In genomic region chr11:80668039-80668438, GRCh38 we compare ENCODE assay signal across 29 cellular contexts.
"Had no signal": no experiment of that assay in that cellular context is flagged by ENCODE, and none has a peak within 500 bp of the region (broad histone marks: within the 10 kb centered on the region; RNA-seq: fewer than 3 reads in every experiment).

No MANE protein-coding gene starts in this region.

- H3K27me3 Mint-ChIP-seq: activated CD4-positive, alpha-beta memory T cell treated with anti-CD3 and anti-CD28 coated beads for 36 hours; activated CD4-positive, alpha-beta T cell treated with anti-CD3 and anti-CD28 coated beads for 36 hours; activated CD4-positive, alpha-beta T cell treated with anti-CD3 and anti-CD28 coated beads, Interleukin-2, amount 10 ng/mL, durations not matched to agents 24 days and 14 days; activated naive CD4-positive, alpha-beta T cell treated with anti-CD3 and anti-CD28 coated beads, Interleukin-2, amount 10 ng/mL, durations not matched to agents 7 days and 5 days; activated naive CD8-positive, alpha-beta T cell treated with anti-CD3 and anti-CD28 coated beads, Interleukin-2, amount 10 ng/mL, durations not matched to agents 7 days and 5 days; activated T-cell treated with anti-CD3 and anti-CD28 coated beads, Interleukin-2, amount 50 U/mL, for 24 hours; effector memory CD8-positive, alpha-beta T cell; T-helper 17 cell had no signal

- H3K27me3 ChIP-seq: brain microvascular endothelial cell had no signal

- DNase-seq: activated CD4-positive, alpha-beta memory T cell treated with anti-CD3 and anti-CD28 coated beads for 36 hours; activated CD4-positive, alpha-beta T cell treated with anti-CD3 and anti-CD28 coated beads for 36 hours; activated CD4-positive, alpha-beta T cell treated with anti-CD3 and anti-CD28 coated beads, Interleukin-2, amount 10 ng/mL, durations not matched to agents 24 days and 14 days; activated CD4-positive, CD25-positive, alpha-beta regulatory T cell; activated CD4-positive, CD25-positive, alpha-beta regulatory T cell treated with anti-CD3 and anti-CD28 coated beads, Interleukin-2, amount 50 U/mL, for 72 hours; activated CD8-positive, alpha-beta memory T cell treated with anti-CD3 and anti-CD28 coated beads, Interleukin-2, amount 50 U/mL, for 48 hours; activated CD8-positive, alpha-beta T cell treated with anti-CD3 and anti-CD28 coated beads, Interleukin-2, amount 10 ng/mL, durations not matched to agents 7 days and 5 days; activated gamma-delta T cell; activated naive CD4-positive, alpha-beta T cell; activated naive CD4-positive, alpha-beta T cell treated with anti-CD3 and anti-CD28 coated beads, Interleukin-2, amount 10 ng/mL, durations not matched to agents 7 days and 5 days; activated naive CD8-positive, alpha-beta T cell treated with anti-CD3 and anti-CD28 coated beads, Interleukin-2, amount 10 ng/mL, durations not matched to agents 7 days and 5 days; activated T-cell treated with anti-CD3 and anti-CD28 coated beads for 4 hours; activated T-cell treated with anti-CD3 and anti-CD28 coated beads, Interleukin-2, amount 50 U/mL, for 24 hours; activated T-cell treated with anti-CD3 and anti-CD28 coated beads, Interleukin-2, amount 50 U/mL, for 72 hours; brain microvascular endothelial cell; caudate nucleus; cortex of kidney; dermis blood vessel endothelial cell; effector CD4-positive, alpha-beta T cell; effector memory CD8-positive, alpha-beta T cell; foreskin fibroblast; head of caudate nucleus; T-helper 1 cell; T-helper 17 cell; T1000; WERI-Rb-1 had no signal

- H3K27ac Mint-ChIP-seq: activated CD4-positive, alpha-beta memory T cell treated with anti-CD3 and anti-CD28 coated beads for 36 hours; activated CD4-positive, alpha-beta T cell treated with anti-CD3 and anti-CD28 coated beads for 36 hours; activated CD4-positive, alpha-beta T cell treated with anti-CD3 and anti-CD28 coated beads, Interleukin-2, amount 10 ng/mL, durations not matched to agents 24 days and 14 days; activated CD8-positive, alpha-beta T cell treated with anti-CD3 and anti-CD28 coated beads, Interleukin-2, amount 10 ng/mL, durations not matched to agents 7 days and 5 days; activated naive CD4-positive, alpha-beta T cell treated with anti-CD3 and anti-CD28 coated beads, Interleukin-2, amount 10 ng/mL, durations not matched to agents 7 days and 5 days; activated naive CD4-positive, alpha-beta T cell treated with anti-CD3 and anti-CD28 coated beads, Interleukin-2, amount 50 U/mL, for 72 hours; activated naive CD8-positive, alpha-beta T cell treated with anti-CD3 and anti-CD28 coated beads, Interleukin-2, amount 10 ng/mL, durations not matched to agents 7 days and 5 days; activated T-cell treated with anti-CD3 and anti-CD28 coated beads, Interleukin-2, amount 50 U/mL, for 24 hours; activated T-cell treated with anti-CD3 and anti-CD28 coated beads, Interleukin-2, amount 50 U/mL, for 72 hours; effector memory CD8-positive, alpha-beta T cell; T-helper 17 cell; T-helper 2 cell treated with Interferon-gamma antibody and Interleukin-4, amounts not matched to agents 5 μg/mL and 100 μg/mL, for 36 hours had no signal

- H3K4me3 Mint-ChIP-seq: activated CD4-positive, alpha-beta memory T cell treated with anti-CD3 and anti-CD28 coated beads for 36 hours; activated CD4-positive, alpha-beta T cell treated with anti-CD3 and anti-CD28 coated beads for 36 hours; activated CD4-positive, alpha-beta T cell treated with anti-CD3 and anti-CD28 coated beads, Interleukin-2, amount 10 ng/mL, durations not matched to agents 24 days and 14 days; activated CD8-positive, alpha-beta T cell treated with anti-CD3 and anti-CD28 coated beads, Interleukin-2, amount 10 ng/mL, durations not matched to agents 7 days and 5 days; activated naive CD4-positive, alpha-beta T cell treated with anti-CD3 and anti-CD28 coated beads, Interleukin-2, amount 10 ng/mL, durations not matched to agents 7 days and 5 days; activated naive CD8-positive, alpha-beta T cell treated with anti-CD3 and anti-CD28 coated beads, Interleukin-2, amount 10 ng/mL, durations not matched to agents 7 days and 5 days; activated T-cell treated with anti-CD3 and anti-CD28 coated beads, Interleukin-2, amount 50 U/mL, for 24 hours; activated T-cell treated with anti-CD3 and anti-CD28 coated beads, Interleukin-2, amount 50 U/mL, for 72 hours; effector memory CD8-positive, alpha-beta T cell; T-helper 17 cell; T-helper 2 cell treated with Interferon-gamma antibody and Interleukin-4, amounts not matched to agents 5 μg/mL and 100 μg/mL, for 36 hours had no signal

- H3K4me1 Mint-ChIP-seq: activated CD4-positive, alpha-beta T cell treated with anti-CD3 and anti-CD28 coated beads for 36 hours; activated CD4-positive, alpha-beta T cell treated with anti-CD3 and anti-CD28 coated beads, Interleukin-2, amount 10 ng/mL, durations not matched to agents 24 days and 14 days; activated naive CD4-positive, alpha-beta T cell treated with anti-CD3 and anti-CD28 coated beads, Interleukin-2, amount 10 ng/mL, durations not matched to agents 7 days and 5 days; activated naive CD8-positive, alpha-beta T cell treated with anti-CD3 and anti-CD28 coated beads, Interleukin-2, amount 10 ng/mL, durations not matched to agents 7 days and 5 days; T-helper 17 cell had no signal

- H3K27ac ChIP-seq: brain microvascular endothelial cell, WERI-Rb-1 had no signal

- H3K9me3 Mint-ChIP-seq: activated CD4-positive, alpha-beta T cell treated with anti-CD3 and anti-CD28 coated beads, Interleukin-2, amount 10 ng/mL, durations not matched to agents 24 days and 14 days had no signal

- H3K36me3 ChIP-seq: brain microvascular endothelial cell, WERI-Rb-1 had no signal

- H3K36me3 Mint-ChIP-seq: activated CD4-positive, alpha-beta memory T cell treated with anti-CD3 and anti-CD28 coated beads for 36 hours; activated naive CD4-positive, alpha-beta T cell treated with anti-CD3 and anti-CD28 coated beads, Interleukin-2, amount 10 ng/mL, durations not matched to agents 7 days and 5 days; activated naive CD4-positive, alpha-beta T cell treated with anti-CD3 and anti-CD28 coated beads, Interleukin-2, amount 50 U/mL, for 72 hours; activated naive CD8-positive, alpha-beta T cell treated with anti-CD3 and anti-CD28 coated beads, Interleukin-2, amount 10 ng/mL, durations not matched to agents 7 days and 5 days had no signal

- ATAC-seq: activated CD4-positive, alpha-beta T cell treated with anti-CD3 and anti-CD28 coated beads for 36 hours; activated CD8-positive, alpha-beta T cell treated with anti-CD3 and anti-CD28 coated beads, Interleukin-2, amount 10 ng/mL, durations not matched to agents 7 days and 5 days; activated naive CD4-positive, alpha-beta T cell treated with anti-CD3 and anti-CD28 coated beads, Interleukin-2, amount 50 U/mL, for 72 hours; activated T-cell treated with anti-CD3 and anti-CD28 coated beads, Interleukin-2, amount 50 U/mL, for 72 hours; effector memory CD8-positive, alpha-beta T cell; esophagus mucosa; T-helper 17 cell had no signal
